In the genomic region with DNA sequence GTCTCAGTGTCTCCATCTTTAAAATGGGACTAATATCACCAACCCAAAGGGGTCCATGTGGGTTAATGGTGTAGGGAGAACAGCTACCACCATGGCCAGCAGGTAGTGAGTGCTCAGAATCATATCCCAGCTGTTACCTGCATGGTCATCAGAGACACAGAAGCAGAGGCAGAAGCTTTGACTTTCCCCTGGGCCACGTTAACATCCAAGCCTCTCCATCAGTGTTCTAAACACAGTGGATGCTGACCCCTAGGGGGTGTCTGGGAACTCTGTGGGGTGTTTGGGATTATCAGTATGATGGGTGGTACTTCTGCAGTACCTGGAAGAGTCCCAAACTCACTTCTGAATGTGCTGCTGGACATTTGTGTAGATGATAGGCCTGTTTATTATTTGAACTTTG, we compare ENCODE assay signal across 10 cellular contexts.
DNase-seq lines count a peak whose midpoint lies in the region; ATAC-seq, FAIRE-seq and TF ChIP-seq lines count a peak whose summit lies in the region.
"Had no signal": no experiment of that assay in that cellular context is flagged by ENCODE, and none has a peak within 500 bp of the region (broad histone marks: within the 10 kb centered on the region; RNA-seq: fewer than 3 reads in every experiment).

No MANE protein-coding gene starts in this region.

- TF ChIP-seq EP300 in K562 (IDR thresholded peaks at IDR 0.05; ENCODE audit: low read length) = no peak

- intact Hi-C loops in K562 (cut with micrococcal nuclease) = loop anchor here (1.0 to 5.0 kb wide), 2 partner anchors 132 to 221 kb away; no protein-coding TSS in a partner anchor

- in situ Hi-C loops in K562 (cut with MboI) (no loop called here), HAP-1 (cut with MboI; ENCODE audit: low sequenced_read_pairs) (no loop called here)

- BruUV-seq in K562 (replicated peaks; lab: Mats Ljungman, UMichigan) = no TSS peak

- peak; percentile 38 to 74; a peak in 2 of 4 replicates for TF ChIP-seq RAD21 in K562 (CRISPR knock-in tag; conservative IDR thresholded peaks at IDR 0.05 in 1 of 2, IDR thresholded peaks at IDR 0.05 in 1 of 2)

- H3K9ac ChIP-seq in K562 (ENCODE audit: insufficient read depth in 1 of 2, low read depth in 2 of 2, low read length in 2 of 2) = no peak overlapping the region

- WGBS in K562 (ENCODE audit: insufficient coverage, low coverage, missing lambda C conversion rate) = 0% methylated on average over 1 of the region's 1 CpG

- POLR2A ChIA-PET in K562 (lab: Yijun Ruan, JAX) = interaction anchor here (0.6 kb wide), 1 partner anchor 56 kb away, joined by 3 read pairs; no protein-coding TSS in a partner anchor

- H3K27me3 ChIP-seq in K562 (ENCODE audit: control insufficient read depth in 2 of 2, insufficient read depth in 2 of 2, low read length in 2 of 2) (peaks cover 0 to 20% of the 10 kb centered on the region in 2 experiments; a peak in 1 of 5 replicates), HAP-1 (ENCODE audit: low read depth) (no peaks in the 10 kb centered on the region)
- H3K27me3 ChIP-seq: SJCRH30 had no signal

- no peak overlapping the region for H3K4me2 ChIP-seq in K562 (ENCODE audit: insufficient read depth, low read length)

- no peaks in the 10 kb centered on the region for H3K36me3 ChIP-seq in K562 (ENCODE audit: control insufficient read depth, insufficient read depth, low read length)
- no peaks in the 10 kb centered on the region for H3K36me3 ChIP-seq in HAP-1 (replicated peaks)
- H3K36me3 ChIP-seq: SJCRH30 had no signal

- DNase-seq in AG09319 (ENCODE audit: extremely low read depth, low read depth) (no peak), K562 (ENCODE audit: extremely low read depth in 1 of 4, low spot score in 3 of 4) (peak in 2 of 4 experiments; percentile 37 to 49), NCI-H510A treated with DMSO at 0.1 percent for 48 hours (lab: John Stamatoyannopoulos, UW) (no peak), HAP-1 (ENCODE audit: low spot score in 2 of 2) (no peak), glomerular visceral epithelial cell (ENCODE audit: extremely low spot score) (no peak), substantia nigra (lab: John Stamatoyannopoulos, UW) (no peak)

- H3K9me1 ChIP-seq in K562 (ENCODE audit: control insufficient read depth, insufficient read depth, low read length) = no peaks in the 10 kb centered on the region

- H3K4me3 ChIP-seq in K562 (no peak overlapping the region), HAP-1 (no peak overlapping the region)
- H3K4me3 ChIP-seq: SJCRH30 had no signal

- ATAC-seq in GM18508 (IDR thresholded peaks at IDR 0.05; ENCODE audit: insufficient read depth, unreplicated experiment) (peak; percentile 21), HG03025 (IDR thresholded peaks at IDR 0.05; ENCODE audit: low FRiP score, unreplicated experiment) (peak; percentile 32), K562 (peak; percentile 90)

- FAIRE-seq in K562 (lab: Jason Lieb, UNC) = peak; percentile 78
- FAIRE-seq: G401.6 had no signal

- CTCF ChIA-PET in K562 (lab: Yijun Ruan, JAX; ENCODE audit: low intra/inter-chr PET ratio) = interaction anchor here (1.2 kb wide), 1 partner anchor 222 kb away, joined by 4 read pairs; no protein-coding TSS in a partner anchor

- no peak overlapping the region for H2AFZ ChIP-seq in K562 (ENCODE audit: low read depth, low read length)

- H3K79me2 ChIP-seq in K562 (ENCODE audit: control insufficient read depth, insufficient read depth, low read length) = no peaks in the 10 kb centered on the region

- no peaks in the 10 kb centered on the region; a peak in 1 of 5 replicates for H3K4me1 ChIP-seq in K562 (replicated peaks in 1 of 2; ENCODE audit: control insufficient read depth in 2 of 2, insufficient read depth in 2 of 2, low read length in 2 of 2)
- no peaks in the 10 kb centered on the region for H3K4me1 ChIP-seq in HAP-1
- H3K4me1 ChIP-seq: SJCRH30 had no signal

- no peak overlapping the region for H3K27ac ChIP-seq in K562 (ENCODE audit: extremely low read depth, low read depth, low read length)
- H3K27ac ChIP-seq in substantia nigra (ENCODE audit: low read depth, low read length, poor library complexity, severe bottlenecking) = no peak overlapping the region
- H3K27ac ChIP-seq: SJCRH30 had no signal

- no peaks in the 10 kb centered on the region; the same call in 1 of the 2 replicates for H4K20me1 ChIP-seq in K562 (replicated peaks; ENCODE audit: control insufficient read depth, insufficient read depth, low read length)

- no peaks in the 10 kb centered on the region for H3K9me3 ChIP-seq in K562 (replicated peaks; ENCODE audit: control insufficient read depth, insufficient read depth, low read depth, low read length)
- no peaks in the 10 kb centered on the region for H3K9me3 ChIP-seq in HAP-1
- H3K9me3 ChIP-seq: SJCRH30 had no signal

- TF ChIP-seq CTCF in AG09319 (IDR thresholded peaks at IDR 0.05; ENCODE audit: low read depth, low read length) (peak; percentile 21), K562 (IDR thresholded peaks at IDR 0.05 in 2 of 3, conservative IDR thresholded peaks at IDR 0.05 in 1 of 3; ENCODE audit: insufficient read depth in 2 of 3, low read depth in 1 of 3, low read length in 3 of 3) (peak; percentile 52 to 73 (median 58))

- TF ChIP-seq POLR2A in K562 (conservative IDR thresholded peaks at IDR 0.05) = no peak

TF ChIP-seq in K562, 482 proteins besides CTCF, POLR2A, EP300 and RAD21:
- TF ChIP-seq MIER1 (IDR thresholded peaks at IDR 0.05; ENCODE audit: low read depth) = no peak
- no peak for TF ChIP-seq DMBX1 (CRISPR knock-in tag; IDR thresholded peaks at IDR 0.05; ENCODE audit: borderline replicate concordance)
- peak; percentile 44 for TF ChIP-seq RBM25 (IDR thresholded peaks at IDR 0.05; ENCODE audit: low read depth, low read length, severe bottlenecking)
- no peak for TF ChIP-seq TAF7 (tag; IDR thresholded peaks at IDR 0.05)
- TF ChIP-seq SMC3 (conservative IDR thresholded peaks at IDR 0.05; ENCODE audit: insufficient read depth, low read depth, low read length) = peak; percentile 43; the same call in 1 of the 2 replicates
- TF ChIP-seq, protein P1, sequence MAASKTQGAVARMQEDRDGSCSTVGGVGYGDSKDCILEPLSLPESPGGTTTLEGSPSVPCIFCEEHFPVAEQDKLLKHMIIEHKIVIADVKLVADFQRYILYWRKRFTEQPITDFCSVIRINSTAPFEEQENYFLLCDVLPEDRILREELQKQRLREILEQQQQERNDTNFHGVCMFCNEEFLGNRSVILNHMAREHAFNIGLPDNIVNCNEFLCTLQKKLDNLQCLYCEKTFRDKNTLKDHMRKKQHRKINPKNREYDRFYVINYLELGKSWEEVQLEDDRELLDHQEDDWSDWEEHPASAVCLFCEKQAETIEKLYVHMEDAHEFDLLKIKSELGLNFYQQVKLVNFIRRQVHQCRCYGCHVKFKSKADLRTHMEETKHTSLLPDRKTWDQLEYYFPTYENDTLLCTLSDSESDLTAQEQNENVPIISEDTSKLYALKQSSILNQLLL (CRISPR knock-in tag; IDR thresholded peaks at IDR 0.05; ENCODE audit: borderline replicate concordance) = no peak

Comparison
In these comparisons a context has a peak if more than half of its experiments do, and no peak if none do; other contexts are left out.
1. ATAC-seq: peak in every context shown above with its lines; median percentile 90 in K562; 32 in HG03025; 21 in GM18508.